ENCODE assay signal across 1 cellular context in the genomic region with DNA sequence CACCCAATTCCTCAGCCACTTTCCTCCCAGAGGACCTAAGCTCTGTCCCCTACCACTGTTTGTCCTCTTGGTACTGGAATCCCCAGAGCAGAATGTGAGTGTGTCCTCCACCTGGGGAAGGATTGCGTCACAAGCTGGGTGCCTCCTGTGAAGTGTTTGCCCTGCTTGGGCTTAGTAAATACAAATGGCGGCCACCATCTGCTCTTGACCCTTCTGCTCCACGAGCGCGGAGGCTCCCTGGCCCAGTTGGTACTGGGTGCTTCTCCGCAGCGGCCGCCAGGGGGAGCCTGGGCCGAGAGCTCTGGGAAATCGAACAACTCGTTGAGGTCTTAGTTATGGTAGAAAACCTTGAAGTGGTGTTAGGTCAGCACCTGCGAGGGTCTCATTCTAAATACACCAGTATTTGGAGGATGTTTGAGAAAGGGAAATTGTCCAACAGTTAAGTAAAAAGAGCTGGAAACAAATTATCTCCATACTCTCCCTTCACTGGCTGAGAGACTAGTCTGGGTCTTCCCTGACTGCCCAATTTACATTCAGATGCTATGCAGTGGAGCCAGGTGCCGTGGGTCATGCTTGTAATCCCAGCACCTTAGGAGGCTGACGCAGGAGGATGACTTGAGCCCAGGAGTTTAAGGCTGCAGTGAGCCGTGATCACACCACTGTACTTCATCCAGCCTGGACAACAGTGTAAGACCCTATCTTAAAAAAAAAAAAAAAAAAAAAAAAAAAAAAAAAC.
TF ChIP-seq lines count a peak whose summit lies in the region.

No MANE protein-coding gene starts in this region.

TF ChIP-seq in HepG2, 621 proteins besides CTCF, POLR2A, EP300 and RAD21 (continued from another document and continues in another):
- TF ChIP-seq, protein P1, sequence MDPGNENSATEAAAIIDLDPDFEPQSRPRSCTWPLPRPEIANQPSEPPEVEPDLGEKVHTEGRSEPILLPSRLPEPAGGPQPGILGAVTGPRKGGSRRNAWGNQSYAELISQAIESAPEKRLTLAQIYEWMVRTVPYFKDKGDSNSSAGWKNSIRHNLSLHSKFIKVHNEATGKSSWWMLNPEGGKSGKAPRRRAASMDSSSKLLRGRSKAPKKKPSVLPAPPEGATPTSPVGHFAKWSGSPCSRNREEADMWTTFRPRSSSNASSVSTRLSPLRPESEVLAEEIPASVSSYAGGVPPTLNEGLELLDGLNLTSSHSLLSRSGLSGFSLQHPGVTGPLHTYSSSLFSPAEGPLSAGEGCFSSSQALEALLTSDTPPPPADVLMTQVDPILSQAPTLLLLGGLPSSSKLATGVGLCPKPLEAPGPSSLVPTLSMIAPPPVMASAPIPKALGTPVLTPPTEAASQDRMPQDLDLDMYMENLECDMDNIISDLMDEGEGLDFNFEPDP (CRISPR knock-in tag; conservative IDR thresholded peaks at IDR 0.05): no peak
- TF ChIP-seq RORA (CRISPR knock-in tag; IDR thresholded peaks at IDR 0.05) (no peak), ZNF552 (CRISPR knock-in tag; IDR thresholded peaks at IDR 0.05; ENCODE audit: borderline replicate concordance) (no peak; the same call in 1 of the 2 replicates), SP1 (IDR thresholded peaks at IDR 0.05) (no peak), SP1 (CRISPR knock-in tag; IDR thresholded peaks at IDR 0.05) (peak; percentile 24; the same call in 1 of the 2 replicates), NFE2 (CRISPR knock-in tag; IDR thresholded peaks at IDR 0.05) (no peak), ZNF570 (CRISPR knock-in tag; IDR thresholded peaks at IDR 0.05; ENCODE audit: borderline replicate concordance) (no peak), ZNF891 (CRISPR knock-in tag; IDR thresholded peaks at IDR 0.05) (peak; percentile 83; the same call in 1 of the 2 replicates), FIP1L1 (IDR thresholded peaks at IDR 0.05; ENCODE audit: borderline replicate concordance, insufficient read depth, low read depth, low read length) (no peak), ZNF567 (CRISPR knock-in tag; IDR thresholded peaks at IDR 0.05; ENCODE audit: borderline replicate concordance) (peak; percentile 72; the same call in 1 of the 2 replicates), ZNF879 (CRISPR knock-in tag; IDR thresholded peaks at IDR 0.05) (no peak), RXRB (CRISPR knock-in tag; IDR thresholded peaks at IDR 0.05; ENCODE audit: borderline replicate concordance) (peak; percentile 97), PHF21A (CRISPR knock-in tag; IDR thresholded peaks at IDR 0.05) (peak; percentile 88), ZNF296 (CRISPR knock-in tag; conservative IDR thresholded peaks at IDR 0.05) (no peak), SP140L (CRISPR knock-in tag; IDR thresholded peaks at IDR 0.05; ENCODE audit: borderline replicate concordance) (no peak), ZNF292 (CRISPR knock-in tag; IDR thresholded peaks at IDR 0.05; ENCODE audit: borderline replicate concordance, low read depth) (peak; percentile 82; the same call in 1 of the 2 replicates), ZNF660 (CRISPR knock-in tag; IDR thresholded peaks at IDR 0.05; ENCODE audit: borderline replicate concordance, low read depth) (no peak), KDM4B (CRISPR knock-in tag; IDR thresholded peaks at IDR 0.05) (peak; percentile 61; the same call in 1 of the 2 replicates), KDM6A (CRISPR knock-in tag; IDR thresholded peaks at IDR 0.05; ENCODE audit: low read depth) (peak; percentile 40; the same call in 1 of the 2 replicates), CENPX (CRISPR knock-in tag; IDR thresholded peaks at IDR 0.05) (no peak), ZBTB3 (CRISPR knock-in tag; IDR thresholded peaks at IDR 0.05; ENCODE audit: borderline replicate concordance, low read depth) (0 out of 2 replicates have a peak, but pooled peaks have one; percentile 33), ZNF543 (CRISPR knock-in tag; IDR thresholded peaks at IDR 0.05) (peak; percentile 87; the same call in 1 of the 2 replicates), FOXA3 (CRISPR knock-in tag; IDR thresholded peaks at IDR 0.05) (peak; percentile 95), ZNF337 (CRISPR knock-in tag; IDR thresholded peaks at IDR 0.05; ENCODE audit: borderline replicate concordance, low read depth) (peak; percentile 81; the same call in 1 of the 2 replicates), ARID2 (CRISPR knock-in tag; IDR thresholded peaks at IDR 0.05; ENCODE audit: borderline replicate concordance) (no peak), YEATS4 (CRISPR knock-in tag; IDR thresholded peaks at IDR 0.05; ENCODE audit: borderline replicate concordance) (peak; percentile 53; the same call in 1 of the 2 replicates), ERF (CRISPR knock-in tag; IDR thresholded peaks at IDR 0.05) (peak; percentile 90), ZNF232 (CRISPR knock-in tag; IDR thresholded peaks at IDR 0.05; ENCODE audit: borderline replicate concordance) (no peak), MXD4 (CRISPR knock-in tag; IDR thresholded peaks at IDR 0.05) (0 out of 2 replicates have a peak, but pooled peaks have one; percentile 52), ZNF780A (CRISPR knock-in tag; IDR thresholded peaks at IDR 0.05) (no peak)
- TF ChIP-seq, protein P2, sequence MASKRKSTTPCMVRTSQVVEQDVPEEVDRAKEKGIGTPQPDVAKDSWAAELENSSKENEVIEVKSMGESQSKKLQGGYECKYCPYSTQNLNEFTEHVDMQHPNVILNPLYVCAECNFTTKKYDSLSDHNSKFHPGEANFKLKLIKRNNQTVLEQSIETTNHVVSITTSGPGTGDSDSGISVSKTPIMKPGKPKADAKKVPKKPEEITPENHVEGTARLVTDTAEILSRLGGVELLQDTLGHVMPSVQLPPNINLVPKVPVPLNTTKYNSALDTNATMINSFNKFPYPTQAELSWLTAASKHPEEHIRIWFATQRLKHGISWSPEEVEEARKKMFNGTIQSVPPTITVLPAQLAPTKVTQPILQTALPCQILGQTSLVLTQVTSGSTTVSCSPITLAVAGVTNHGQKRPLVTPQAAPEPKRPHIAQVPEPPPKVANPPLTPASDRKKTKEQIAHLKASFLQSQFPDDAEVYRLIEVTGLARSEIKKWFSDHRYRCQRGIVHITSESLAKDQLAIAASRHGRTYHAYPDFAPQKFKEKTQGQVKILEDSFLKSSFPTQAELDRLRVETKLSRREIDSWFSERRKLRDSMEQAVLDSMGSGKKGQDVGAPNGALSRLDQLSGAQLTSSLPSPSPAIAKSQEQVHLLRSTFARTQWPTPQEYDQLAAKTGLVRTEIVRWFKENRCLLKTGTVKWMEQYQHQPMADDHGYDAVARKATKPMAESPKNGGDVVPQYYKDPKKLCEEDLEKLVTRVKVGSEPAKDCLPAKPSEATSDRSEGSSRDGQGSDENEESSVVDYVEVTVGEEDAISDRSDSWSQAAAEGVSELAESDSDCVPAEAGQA (IDR thresholded peaks at IDR 0.05; ENCODE audit: low read depth): 0 out of 2 replicates have a peak, but pooled peaks have one; percentile 58
- TF ChIP-seq, protein P2 (CRISPR knock-in tag; IDR thresholded peaks at IDR 0.05; ENCODE audit: borderline replicate concordance): no peak
- TF ChIP-seq, protein P3, sequence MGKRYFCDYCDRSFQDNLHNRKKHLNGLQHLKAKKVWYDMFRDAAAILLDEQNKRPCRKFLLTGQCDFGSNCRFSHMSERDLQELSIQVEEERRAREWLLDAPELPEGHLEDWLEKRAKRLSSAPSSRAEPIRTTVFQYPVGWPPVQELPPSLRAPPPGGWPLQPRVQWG (CRISPR knock-in tag; IDR thresholded peaks at IDR 0.05; ENCODE audit: borderline replicate concordance, low read depth): no peak
- TF ChIP-seq, protein P4, sequence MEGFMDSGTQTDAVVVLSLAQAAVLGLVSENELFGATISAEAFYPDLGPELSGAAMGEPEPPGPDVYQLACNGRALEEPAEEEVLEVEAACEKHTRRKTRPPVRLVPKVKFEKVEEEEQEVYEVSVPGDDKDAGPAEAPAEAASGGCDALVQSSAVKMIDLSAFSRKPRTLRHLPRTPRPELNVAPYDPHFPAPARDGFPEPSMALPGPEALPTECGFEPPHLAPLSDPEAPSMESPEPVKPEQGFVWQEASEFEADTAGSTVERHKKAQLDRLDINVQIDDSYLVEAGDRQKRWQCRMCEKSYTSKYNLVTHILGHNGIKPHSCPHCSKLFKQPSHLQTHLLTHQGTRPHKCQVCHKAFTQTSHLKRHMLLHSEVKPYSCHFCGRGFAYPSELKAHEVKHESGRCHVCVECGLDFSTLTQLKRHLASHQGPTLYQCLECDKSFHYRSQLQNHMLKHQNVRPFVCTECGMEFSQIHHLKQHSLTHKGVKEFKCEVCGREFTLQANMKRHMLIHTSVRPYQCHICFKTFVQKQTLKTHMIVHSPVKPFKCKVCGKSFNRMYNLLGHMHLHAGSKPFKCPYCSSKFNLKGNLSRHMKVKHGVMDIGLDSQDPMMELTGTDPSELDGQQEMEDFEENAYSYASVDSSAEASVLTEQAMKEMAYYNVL (CRISPR knock-in tag; IDR thresholded peaks at IDR 0.05; ENCODE audit: borderline replicate concordance): peak; percentile 81; the same call in 1 of the 2 replicates
- TF ChIP-seq, protein P5, sequence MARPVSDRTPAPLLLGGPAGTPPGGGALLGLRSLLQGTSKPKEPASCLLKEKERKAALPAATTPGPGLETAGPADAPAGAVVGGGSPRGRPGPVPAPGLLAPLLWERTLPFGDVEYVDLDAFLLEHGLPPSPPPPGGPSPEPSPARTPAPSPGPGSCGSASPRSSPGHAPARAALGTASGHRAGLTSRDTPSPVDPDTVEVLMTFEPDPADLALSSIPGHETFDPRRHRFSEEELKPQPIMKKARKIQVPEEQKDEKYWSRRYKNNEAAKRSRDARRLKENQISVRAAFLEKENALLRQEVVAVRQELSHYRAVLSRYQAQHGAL (CRISPR knock-in tag; IDR thresholded peaks at IDR 0.05; ENCODE audit: not compliant biosample characterization): no peak
- TF ChIP-seq, protein P6, sequence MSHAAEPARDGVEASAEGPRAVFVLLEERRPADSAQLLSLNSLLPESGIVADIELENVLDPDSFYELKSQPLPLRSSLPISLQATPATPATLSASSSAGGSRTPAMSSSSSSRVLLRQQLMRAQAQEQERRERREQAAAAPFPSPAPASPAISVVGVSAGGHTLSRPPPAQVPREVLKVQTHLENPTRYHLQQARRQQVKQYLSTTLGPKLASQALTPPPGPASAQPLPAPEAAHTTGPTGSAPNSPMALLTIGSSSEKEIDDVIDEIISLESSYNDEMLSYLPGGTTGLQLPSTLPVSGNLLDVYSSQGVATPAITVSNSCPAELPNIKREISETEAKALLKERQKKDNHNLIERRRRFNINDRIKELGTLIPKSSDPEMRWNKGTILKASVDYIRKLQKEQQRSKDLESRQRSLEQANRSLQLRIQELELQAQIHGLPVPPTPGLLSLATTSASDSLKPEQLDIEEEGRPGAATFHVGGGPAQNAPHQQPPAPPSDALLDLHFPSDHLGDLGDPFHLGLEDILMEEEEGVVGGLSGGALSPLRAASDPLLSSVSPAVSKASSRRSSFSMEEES (CRISPR knock-in tag; IDR thresholded peaks at IDR 0.05): peak; percentile 69; the same call in 1 of the 2 replicates
